In the genomic region with DNA sequence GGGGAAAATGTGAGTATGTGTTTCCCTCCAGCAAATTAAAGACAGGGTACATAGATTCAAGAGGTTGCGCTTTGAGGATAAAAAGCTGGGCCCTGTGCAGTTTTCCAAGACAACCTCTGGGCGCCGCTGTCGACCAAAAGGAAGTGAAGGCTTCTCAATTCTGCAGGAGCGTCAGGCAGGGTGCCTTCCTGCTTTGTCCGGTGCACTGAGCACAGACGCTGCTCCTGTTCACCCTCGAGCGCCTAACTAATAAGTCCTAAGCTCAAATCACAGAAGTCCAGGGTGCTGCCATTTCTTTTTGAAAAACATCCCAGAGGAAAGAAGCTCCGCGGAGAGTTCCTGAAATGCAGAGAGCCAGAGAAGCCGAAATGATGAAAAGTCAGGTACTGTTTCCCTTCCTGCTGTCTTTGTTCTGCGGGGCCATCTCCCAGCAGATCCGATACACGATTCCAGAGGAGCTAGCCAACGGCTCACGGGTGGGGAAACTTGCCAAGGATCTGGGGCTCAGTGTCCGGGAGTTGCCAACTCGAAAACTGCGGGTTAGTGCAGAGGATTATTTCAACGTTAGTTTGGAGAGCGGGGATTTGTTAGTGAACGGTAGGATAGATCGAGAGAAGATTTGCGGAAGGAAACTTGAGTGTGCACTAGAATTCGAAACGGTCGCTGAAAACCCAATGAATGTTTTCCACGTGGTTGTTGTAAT, we compare ENCODE assay signal across 8 cellular contexts. TPM values are rescaled to one million over a fixed set of nuclear protein-coding genes. Genes with fewer than 3 reads are reported as not detected.
A peak's percentile ranks its signal among the peaks of the same experiment; 100 is the strongest.
DNase-seq lines count a peak whose midpoint lies in the region; TF ChIP-seq lines count a peak whose summit lies in the region.

Gene PCDHGB1, plus strand, starts transcription at position 183 of the 703 bp plus-strand sequence. Its CDS starts 162 bp downstream, at position 345.

- TF ChIP-seq POLR2A in prostate gland (IDR thresholded peaks at IDR 0.05) = no peak

- peaks cover 18% of the 10 kb centered on the region for H3K4me1 ChIP-seq in DOHH2 (ENCODE audit: control insufficient read depth, low read length)
- H3K4me1 ChIP-seq in subcutaneous abdominal adipose tissue (ENCODE audit: control insufficient read depth in 5 of 5, insufficient read depth in 5 of 5, low read length in 5 of 5) = peaks cover 0 to 6% (median 2%) of the 10 kb centered on the region in 5 donors
- no peaks in the 10 kb centered on the region for H3K4me1 ChIP-seq in prostate gland (replicated peaks)

- H3K9me2 ChIP-seq in DOHH2 (replicated peaks; ENCODE audit: control insufficient read depth, low read length) = no peaks in the 10 kb centered on the region

- intact Hi-C loops in prostate gland (cut with DNase I) = no loop called here

- 0 out of 2 replicates have a peak, but pooled peaks cover 3% of the 10 kb centered on the region for H3F3A ChIP-seq in DOHH2 (ENCODE audit: control insufficient read depth, insufficient read depth)

- H3K27ac ChIP-seq in DOHH2 (ENCODE audit: low read depth, low read length) (no peak within 1 kb of the TSS), subcutaneous abdominal adipose tissue (ENCODE audit: low read depth, low read length) (no peak within 1 kb of the TSS), prostate gland (no peak within 1 kb of the TSS)

- peak within 1 kb of the TSS; percentile 69 for H3K4me3 ChIP-seq in DOHH2 (ENCODE audit: low read length)
- H3K4me3 ChIP-seq in astrocyte of the cerebellum (ENCODE audit: low read depth, low read length) = peak within 1 kb of the TSS; percentile 32
- H3K4me3 ChIP-seq in subcutaneous abdominal adipose tissue (ENCODE audit: low read depth in 1 of 5, low read length in 5 of 5) = peak within 1 kb of the TSS; percentile 34 to 63 (median 39)
- H3K4me3 ChIP-seq in prostate gland = peak within 1 kb of the TSS in 1 of 2 donors; percentile 2

- WGBS in prostate gland = 20% methylated on average over 29 of the region's 29 CpGs

- in situ Hi-C loops in astrocyte of the cerebellum (cut with HindIII; ENCODE audit: low sequenced_read_pairs) = no loop called here

- peak within 1 kb of the TSS; percentile 66 for H3K4me2 ChIP-seq in DOHH2 (ENCODE audit: low read length)

- TF ChIP-seq CTCF in DOHH2 (IDR thresholded peaks at IDR 0.05; ENCODE audit: low read depth, low read length, poor library complexity, severe bottlenecking) = peak; percentile 74
- peak; percentile 43 for TF ChIP-seq CTCF in astrocyte of the cerebellum (IDR thresholded peaks at IDR 0.05; ENCODE audit: low read depth, low read length, missing control alignments)
- peak in 2 of 4 experiments; percentile 16 to 29 for TF ChIP-seq CTCF in prostate gland (IDR thresholded peaks at IDR 0.05)

- no peaks in the 10 kb centered on the region for H3K36me3 ChIP-seq in DOHH2 (ENCODE audit: control insufficient read depth, low read length)
- no peaks in the 10 kb centered on the region for H3K36me3 ChIP-seq in subcutaneous abdominal adipose tissue (ENCODE audit: control insufficient read depth in 5 of 5, insufficient read depth in 5 of 5, low read length in 5 of 5)
- H3K36me3 ChIP-seq in prostate gland = no peaks in the 10 kb centered on the region

- H3K9me3 ChIP-seq in DOHH2 (ENCODE audit: control insufficient read depth, insufficient read depth, low read length) (peaks cover 10% of the 10 kb centered on the region; the same call in 1 of the 2 replicates), subcutaneous abdominal adipose tissue (ENCODE audit: control insufficient read depth in 5 of 5, low read length in 5 of 5) (peaks cover 26 to 60% (median 52%) of the 10 kb centered on the region in 5 donors), prostate gland (no peaks in the 10 kb centered on the region)

- no peaks in the 10 kb centered on the region for H3K79me2 ChIP-seq in DOHH2 (ENCODE audit: control insufficient read depth, low read length)

- H3K27me3 ChIP-seq in DOHH2 (ENCODE audit: control insufficient read depth, low read length) (no peaks in the 10 kb centered on the region), subcutaneous abdominal adipose tissue (ENCODE audit: control insufficient read depth in 5 of 5, insufficient read depth in 4 of 5, low read length in 5 of 5) (peaks cover 0 to 17% (median 6%) of the 10 kb centered on the region in 5 donors), prostate gland (replicated peaks; ENCODE audit: insufficient read depth) (peaks cover 3% of the 10 kb centered on the region)

- no peak within 1 kb of the TSS for H3K9ac ChIP-seq in subcutaneous abdominal adipose tissue (ENCODE audit: low read length in 5 of 5)

- DNase-seq in H4 (ENCODE audit: low spot score) (peak; percentile 20), NCI-H345 treated with DMSO at 0.1 percent for 48 hours (lab: John Stamatoyannopoulos, UW; ENCODE audit: unreplicated experiment) (peak; percentile 76), astrocyte of the cerebellum (ENCODE audit: low read depth) (no peak), iPS-NIHi7 (ENCODE audit: extremely low spot score) (peak; percentile 79), prostate gland (ENCODE audit: low spot score) (no peak)
- no peak for DNase-seq in activated CD8-positive, alpha-beta memory T cell treated with anti-CD3 and anti-CD28 coated beads, Interleukin-2, amount 50 U/mL, for 48 hours

- no peaks in the 10 kb centered on the region for H4K20me1 ChIP-seq in DOHH2 (ENCODE audit: control insufficient read depth, insufficient read depth, low read depth, low read length)

RNA-seq across cellular contexts. Expression of gene PCDHGB1, which starts in this region (rescaled TPM):
- total RNA-seq in H4 (2014; rRNA removed; shearing (Covaris generic)) = 0.43 and 3.1 TPM in 2 replicates
- total RNA-seq in prostate gland = 1 to 10 TPM; 3.9 to 6.5 TPM

Comparison
In these comparisons a context has a peak if more than half of its experiments do, and no peak if none do; other contexts are left out.
1. DNase-seq: peak in H4 (single experiment), NCI-H345 treated with DMSO at 0.1 percent for 48 hours (single experiment) and iPS-NIHi7 (single experiment); none in astrocyte of the cerebellum (single experiment), activated CD8-positive, alpha-beta memory T cell treated with anti-CD3 and anti-CD28 coated beads, Interleukin-2, amount 50 U/mL, for 48 hours (single experiment) and prostate gland (single experiment).